19 cellular contexts compared by ENCODE assay signal in the genomic region with DNA sequence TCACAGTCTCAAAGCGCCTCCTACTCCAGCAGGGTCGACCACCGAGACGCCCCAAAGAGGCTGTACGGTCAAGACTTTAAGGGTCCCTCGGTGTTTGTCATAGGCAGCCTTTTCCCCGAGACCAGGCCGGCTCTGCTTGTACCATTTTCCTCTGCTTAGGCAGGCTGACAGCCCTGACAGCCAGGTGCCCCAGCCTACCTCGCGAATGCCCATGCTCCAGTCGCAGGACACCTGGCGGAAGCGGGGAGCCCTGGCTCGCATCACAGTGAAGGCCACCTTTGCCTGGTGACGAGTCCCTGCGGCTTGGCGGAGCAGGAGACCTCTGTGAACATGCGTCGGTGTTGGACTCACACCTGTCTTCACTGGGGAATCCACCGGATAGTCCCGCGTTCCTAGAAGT. TPM values are rescaled to one million over a fixed set of nuclear protein-coding genes. Genes with fewer than 3 reads are reported as not detected.
DNase-seq lines count a peak whose midpoint lies in the region; ATAC-seq, FAIRE-seq and TF ChIP-seq lines count a peak whose summit lies in the region.
"Had no signal": no experiment of that assay in that cellular context is flagged by ENCODE, and none has a peak within 500 bp of the region (broad histone marks: within the 10 kb centered on the region; RNA-seq: fewer than 3 reads in every experiment).

No MANE protein-coding gene starts in this region.

- H3K27me3 ChIP-seq in endodermal cell (ENCODE audit: control insufficient read depth, insufficient read depth, low read length, poor library complexity, severe bottlenecking): peaks cover 19% of the 10 kb centered on the region
- H3K27me3 ChIP-seq: SJSA1 had no signal

- no peak for FAIRE-seq in D721Med (lab: Jason Lieb, UNC)

- H3K27ac ChIP-seq in endodermal cell (ENCODE audit: low read depth, low read length): no peak overlapping the region
- H3K27ac ChIP-seq: GM23248, SJSA1 had no signal

- no peak overlapping the region for H3K4me3 ChIP-seq in endodermal cell (ENCODE audit: low read length)
- H3K4me3 ChIP-seq: GM23248, SJSA1 had no signal

- ATAC-seq in HG03135 (IDR thresholded peaks at IDR 0.05; ENCODE audit: unreplicated experiment): no peak
- no peak for ATAC-seq in GM18867 (IDR thresholded peaks at IDR 0.05; ENCODE audit: unreplicated experiment)
- ATAC-seq in HG02970 (IDR thresholded peaks at IDR 0.05; ENCODE audit: low FRiP score, unreplicated experiment): no peak
- ATAC-seq: PC-3 had no signal

- peaks cover 30% of the 10 kb centered on the region for H3K27me3 Mint-ChIP-seq in endodermal cell (ENCODE audit: insufficient read depth)
- no peaks in the 10 kb centered on the region for H3K27me3 Mint-ChIP-seq in osteocyte (ENCODE audit: unreplicated experiment)

- H3K36me3 Mint-ChIP-seq in endodermal cell (ENCODE audit: low read depth): no peaks in the 10 kb centered on the region
- no peaks in the 10 kb centered on the region for H3K36me3 Mint-ChIP-seq in osteocyte (ENCODE audit: unreplicated experiment)

- TF ChIP-seq CTCF in D721Med (IDR thresholded peaks at IDR 0.05; ENCODE audit: insufficient read depth, missing control alignments) (no peak), endodermal cell (conservative IDR thresholded peaks at IDR 0.05) (no peak), osteocyte (IDR thresholded peaks at IDR 0.05) (no peak)

- no peaks in the 10 kb centered on the region for H3K4me1 ChIP-seq in endodermal cell (ENCODE audit: control insufficient read depth, insufficient read depth, low read length)
- H3K4me1 ChIP-seq: SJSA1 had no signal

- no peak overlapping the region for H3K27ac Mint-ChIP-seq in endodermal cell
- no peak overlapping the region for H3K27ac Mint-ChIP-seq in osteocyte (ENCODE audit: unreplicated experiment)
- H3K27ac Mint-ChIP-seq: B cell; CD4-positive, alpha-beta T cell had no signal

- WGBS in endodermal cell (ENCODE audit: insufficient coverage in 1 of 2, insufficient read length in 1 of 2), 2 experiments: 91 to 93% methylated on average over 20 to 22 of the region's 22 CpGs

- H3K4me1 Mint-ChIP-seq in endodermal cell (no peaks in the 10 kb centered on the region), osteocyte (ENCODE audit: unreplicated experiment) (no peaks in the 10 kb centered on the region)

- H3K9me3 Mint-ChIP-seq in endodermal cell: peaks cover 63% of the 10 kb centered on the region
- peaks cover 9% of the 10 kb centered on the region for H3K9me3 Mint-ChIP-seq in osteocyte (ENCODE audit: unreplicated experiment)
- H3K9me3 Mint-ChIP-seq: CD4-positive, alpha-beta T cell had no signal

- no peaks in the 10 kb centered on the region for H3K9me3 ChIP-seq in endodermal cell (ENCODE audit: control insufficient read depth, low read length)

- peak; percentile 9 for DNase-seq in D341Med (ENCODE audit: low spot score)
- peak; percentile 5 for DNase-seq in D721Med (ENCODE audit: insufficient read length, low spot score)
- peak; percentile 15 for DNase-seq in endodermal cell
- DNase-seq in osteocyte (ENCODE audit: extremely low spot score, unreplicated experiment): peak; percentile 82
- DNase-seq: CD4-positive, alpha-beta T cell; DMS79; GM23248; KBM-7; NCI-H1436; NCI-H2029; NCI-H2171 treated with DMSO at 0.1 percent for 48 hours; NCI-H446 treated with DMSO at 0.1 percent for 48 hours; NCI-H774; PC-3 had no signal

- no peaks in the 10 kb centered on the region for H3K36me3 ChIP-seq in endodermal cell (ENCODE audit: control insufficient read depth, insufficient read depth, low read length)
- H3K36me3 ChIP-seq: SJSA1 had no signal

- H3K4me3 Mint-ChIP-seq in endodermal cell (no peak overlapping the region), osteocyte (ENCODE audit: unreplicated experiment) (no peak overlapping the region)
- H3K4me3 Mint-ChIP-seq: B cell; CD4-positive, alpha-beta T cell had no signal

- H3K9ac ChIP-seq in endodermal cell (ENCODE audit: extremely low read depth, low read length, poor library complexity, severe bottlenecking): no peak overlapping the region
- H3K9ac ChIP-seq: GM23248 had no signal

RNA-seq across cellular contexts. Expression of gene ZNF273, which starts 30.7 kb away (rescaled TPM):
- total RNA-seq in endodermal cell (10 to 100 TPM; 15.5 to 20.5 TPM), osteocyte (1.8 and 2.8 TPM in 2 replicates)
- polyA plus RNA-seq in endodermal cell (2013, experiment 1 of 2): 16.2 TPM
- polyA plus RNA-seq in endodermal cell (2013, experiment 2 of 2): 16.7 TPM

Comparison
In these comparisons a context has a peak if more than half of its experiments do, and no peak if none do; other contexts are left out.
1. DNase-seq: peak in every context shown above with its lines; median percentile 82 in osteocyte; 15 in endodermal cell; 9 in D341Med; 5 in D721Med.